ENCODE assay signal across 22 cellular contexts in genomic region chr5:170056561-170057267, GRCh38. TPM values are rescaled to one million over a fixed set of nuclear protein-coding genes. Genes with fewer than 3 reads are reported as not detected.
"Had no signal": no experiment of that assay in that cellular context is flagged by ENCODE, and none has a peak within 500 bp of the region (broad histone marks: within the 10 kb centered on the region; RNA-seq: fewer than 3 reads in every experiment).

No MANE protein-coding gene starts in this region.

- H3K27me3 ChIP-seq: brain microvascular endothelial cell, colonic mucosa, gastroesophageal sphincter, neutrophil, pancreas, suprapubic skin, transverse colon had no signal

- H3K4me1 ChIP-seq: colonic mucosa, gastroesophageal sphincter, heart right ventricle, pancreas, suprapubic skin, transverse colon had no signal

- H3K4me3 ChIP-seq: colonic mucosa, gastroesophageal sphincter, heart right ventricle, pancreas, smooth muscle cell, suprapubic skin, transverse colon had no signal

- H3K36me3 ChIP-seq: brain microvascular endothelial cell, colonic mucosa, gastroesophageal sphincter, pancreas, transverse colon had no signal

- H3K27ac ChIP-seq: brain microvascular endothelial cell, colonic mucosa, gastroesophageal sphincter, heart right ventricle, neutrophil, pancreas, suprapubic skin, transverse colon had no signal

- DNase-seq: activated CD4-positive, alpha-beta T cell treated with anti-CD3 and anti-CD28 coated beads, Interleukin-2, amount 10 ng/mL, durations not matched to agents 24 days and 14 days; activated CD4-positive, CD25-positive, alpha-beta regulatory T cell; activated effector memory CD4-positive, alpha-beta T cell treated with anti-CD3 and anti-CD28 coated beads, Interleukin-2, amount 50 U/mL, for 16 hours; activated naive CD4-positive, alpha-beta T cell treated with anti-CD3 and anti-CD28 coated beads, Interleukin-2, amount 50 U/mL, for 16 hours; activated T-cell treated with anti-CD3 and anti-CD28 coated beads, Interleukin-2, amount 50 U/mL, for 72 hours; aorta; brain microvascular endothelial cell; central memory CD4-positive, alpha-beta T cell; colonic mucosa; heart right ventricle; kidney glomerular epithelial cell; pancreas; stimulated activated CD4-positive, alpha-beta T cell treated with anti-CD3 and anti-CD28 coated beads, Interleukin-4, amount 100 ng/mL, for 1 hour; stimulated activated naive CD8-positive, alpha-beta T cell treated with anti-CD3 and anti-CD28 coated beads, Interleukin-15, amount 100 ng/mL, for 72 hours; T-helper 9 cell; transverse colon had no signal

- H3K9me3 ChIP-seq: colonic mucosa, neutrophil, pancreas, suprapubic skin, transverse colon had no signal

- ATAC-seq: activated T-cell treated with anti-CD3 and anti-CD28 coated beads, Interleukin-2, amount 50 U/mL, for 72 hours; gastroesophageal sphincter; heart right ventricle; pancreas; sciatic nerve; stimulated activated naive CD8-positive, alpha-beta T cell treated with anti-CD3 and anti-CD28 coated beads, Interleukin-15, amount 100 ng/mL, for 72 hours had no signal

RNA-seq across cellular contexts. Expression of gene FOXI1, which starts 49.0 kb away (rescaled TPM):
- total RNA-seq: activated T-cell treated with anti-CD3 and anti-CD28 coated beads, Interleukin-2, amount 50 U/mL, for 72 hours; aorta; gastroesophageal sphincter; heart right ventricle; pulmonary artery endothelial cell; sciatic nerve; smooth muscle cell; transverse colon had no signal
